16 cellular contexts compared by ENCODE assay signal in the genomic region with DNA sequence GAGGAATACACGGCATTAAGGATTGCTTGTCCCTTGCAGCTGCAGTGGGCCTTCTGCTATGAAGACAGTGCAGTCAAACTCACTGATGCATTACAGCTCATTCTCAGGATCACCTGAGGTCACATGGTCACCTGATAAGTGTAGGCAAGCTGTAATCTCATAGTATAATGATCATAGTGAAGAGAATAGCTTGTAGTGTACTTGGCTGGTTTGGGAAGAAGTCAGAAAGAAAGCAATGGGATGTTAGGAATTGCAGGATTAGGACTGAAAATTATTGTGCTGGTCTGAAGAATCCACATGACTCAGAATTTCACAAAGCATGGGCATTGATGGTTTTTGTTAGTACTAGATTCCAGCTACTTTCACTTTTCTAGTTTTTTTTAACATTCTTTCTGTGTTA.
DNase-seq lines count a peak whose midpoint lies in the region; ATAC-seq and TF ChIP-seq lines count a peak whose summit lies in the region.
"Had no signal": no experiment of that assay in that cellular context is flagged by ENCODE, and none has a peak within 500 bp of the region (broad histone marks: within the 10 kb centered on the region; RNA-seq: fewer than 3 reads in every experiment).

No MANE protein-coding gene starts in this region.

- H3K9me3 Mint-ChIP-seq in chondrocyte (ENCODE audit: low read depth): no peaks in the 10 kb centered on the region
- H3K9me3 Mint-ChIP-seq: activated CD4-positive, alpha-beta T cell treated with anti-CD3 and anti-CD28 coated beads, Interleukin-2, amount 10 ng/mL, durations not matched to agents 24 days and 14 days had no signal

- peak overlapping the region; percentile 51 for H3K27ac ChIP-seq in rectal smooth muscle tissue (ENCODE audit: low read depth, low read length)
- H3K27ac ChIP-seq: lower lobe of right lung had no signal

- H3K27ac Mint-ChIP-seq in chondrocyte (ENCODE audit: unreplicated experiment): peak overlapping the region; percentile 77
- H3K27ac Mint-ChIP-seq: activated CD4-positive, alpha-beta T cell treated with anti-CD3 and anti-CD28 coated beads, Interleukin-2, amount 10 ng/mL, durations not matched to agents 24 days and 14 days; activated T-cell treated with anti-CD3 and anti-CD28 coated beads, Interleukin-2, amount 50 U/mL, for 72 hours had no signal

- no peak overlapping the region for H3K9ac ChIP-seq in rectal smooth muscle tissue (ENCODE audit: low read length)

- no peak for TF ChIP-seq CTCF in chondrocyte (IDR thresholded peaks at IDR 0.05)

- no peaks in the 10 kb centered on the region for H3K36me3 ChIP-seq in rectal smooth muscle tissue (ENCODE audit: control insufficient read depth, insufficient read depth, low read length)
- H3K36me3 ChIP-seq: lower lobe of right lung had no signal

- no peak overlapping the region for H3K4me3 Mint-ChIP-seq in chondrocyte (ENCODE audit: unreplicated experiment)
- H3K4me3 Mint-ChIP-seq: activated CD4-positive, alpha-beta T cell treated with anti-CD3 and anti-CD28 coated beads, Interleukin-2, amount 10 ng/mL, durations not matched to agents 24 days and 14 days; activated T-cell treated with anti-CD3 and anti-CD28 coated beads, Interleukin-2, amount 50 U/mL, for 72 hours had no signal

- H3K4me1 Mint-ChIP-seq in chondrocyte (ENCODE audit: low read depth): peaks cover 47% of the 10 kb centered on the region

- DNase-seq in DMS79 treated with DMSO at 0.1 percent for 48 hours (lab: John Stamatoyannopoulos, UW) (peak; percentile 15), DMS79 (lab: John Stamatoyannopoulos, UW) (no peak), chondrocyte (ENCODE audit: low spot score) (no peak), SHP77 (lab: John Stamatoyannopoulos, UW) (no peak), SIG-M5 treated with dmso at 0.1 percent for 504 hours (lab: John Stamatoyannopoulos, UW; ENCODE audit: unreplicated experiment) (no peak)
- DNase-seq in stimulated activated CD4-positive, alpha-beta T cell treated with anti-CD3 and anti-CD28 coated beads, Interleukin-15, amount 100 ng/mL, for 24 hours: no peak
- DNase-seq: activated CD4-positive, alpha-beta T cell treated with anti-CD3 and anti-CD28 coated beads, Interleukin-2, amount 10 ng/mL, durations not matched to agents 24 days and 14 days; activated T-cell treated with anti-CD3 and anti-CD28 coated beads, Interleukin-2, amount 50 U/mL, for 72 hours; COR-L47; cortex of kidney; lower lobe of right lung; NCI-H69; RPMI8226; stimulated activated naive CD8-positive, alpha-beta T cell treated with anti-CD3 and anti-CD28 coated beads, Interleukin-15, Interleukin-2, amounts not matched to agents 100 U/mL and 50 U/mL, for 24 hours had no signal

- peak; percentile 45 for ATAC-seq in GM21619 (IDR thresholded peaks at IDR 0.05; ENCODE audit: unreplicated experiment)
- ATAC-seq: activated T-cell treated with anti-CD3 and anti-CD28 coated beads, Interleukin-2, amount 50 U/mL, for 72 hours; lower lobe of right lung; stimulated activated naive CD8-positive, alpha-beta T cell treated with anti-CD3 and anti-CD28 coated beads, Interleukin-15, Interleukin-2, amounts not matched to agents 100 U/mL and 50 U/mL, for 24 hours had no signal

- H3K4me3 ChIP-seq in rectal smooth muscle tissue (ENCODE audit: low read length): no peak overlapping the region
- H3K4me3 ChIP-seq: lower lobe of right lung had no signal

- no peaks in the 10 kb centered on the region for H3K36me3 Mint-ChIP-seq in chondrocyte (ENCODE audit: low read depth)

- H3K27me3 Mint-ChIP-seq in chondrocyte (ENCODE audit: low read depth): no peaks in the 10 kb centered on the region
- H3K27me3 Mint-ChIP-seq: activated CD4-positive, alpha-beta T cell treated with anti-CD3 and anti-CD28 coated beads, Interleukin-2, amount 10 ng/mL, durations not matched to agents 24 days and 14 days had no signal

- no peaks in the 10 kb centered on the region for H3K27me3 ChIP-seq in rectal smooth muscle tissue (ENCODE audit: control insufficient read depth, insufficient read depth, low read length)

- H3K4me1 ChIP-seq in rectal smooth muscle tissue (ENCODE audit: control insufficient read depth, insufficient read depth, low read length): peaks cover 39% of the 10 kb centered on the region
